18 cellular contexts compared by ENCODE assay signal in the genomic region with DNA sequence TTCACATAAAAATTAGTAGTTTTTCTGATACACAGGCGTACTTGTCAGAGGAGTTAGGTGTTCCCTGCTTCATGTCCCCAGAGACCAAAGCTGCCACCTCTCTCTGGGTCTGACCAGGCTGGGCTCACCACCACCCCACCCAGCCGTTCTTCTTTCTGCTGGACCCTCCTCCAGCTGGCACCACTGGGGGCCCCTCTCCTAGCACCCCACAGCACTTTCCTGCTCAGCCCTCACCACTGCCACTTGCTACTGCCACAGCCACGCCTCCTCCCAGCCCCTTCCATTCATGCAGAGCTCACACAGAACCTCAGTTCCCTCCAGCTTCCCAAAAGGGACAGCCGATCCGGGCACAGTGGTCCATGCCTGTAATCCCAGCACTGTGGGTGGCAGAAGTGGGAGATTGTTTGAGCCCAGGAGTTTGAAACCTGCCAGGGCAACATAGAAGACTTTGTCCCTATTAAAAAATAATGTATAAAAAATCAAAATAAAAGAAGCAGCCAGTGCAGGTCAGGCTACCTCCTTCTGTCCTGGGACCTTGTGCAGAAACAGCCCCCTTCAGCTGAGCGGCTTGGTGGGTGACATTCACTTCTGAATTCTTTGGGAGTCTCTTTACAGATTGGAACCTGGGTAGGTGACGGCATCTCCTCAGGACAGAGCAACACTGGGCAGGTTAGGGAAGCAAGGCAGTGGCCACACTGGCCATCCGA.
A peak's percentile ranks its signal among the peaks of the same experiment; 100 is the strongest.
DNase-seq lines count a peak whose midpoint lies in the region; ATAC-seq and TF ChIP-seq lines count a peak whose summit lies in the region.
"Had no signal": no experiment of that assay in that cellular context is flagged by ENCODE, and none has a peak within 500 bp of the region (broad histone marks: within the 10 kb centered on the region; RNA-seq: fewer than 3 reads in every experiment).

No MANE protein-coding gene starts in this region.

- TF ChIP-seq CTCF in heart left ventricle (IDR thresholded peaks at IDR 0.05) (no peak), gastroesophageal sphincter (IDR thresholded peaks at IDR 0.05) (no peak), prostate gland (IDR thresholded peaks at IDR 0.05) (no peak), upper lobe of right lung (IDR thresholded peaks at IDR 0.05) (no peak)

- H3K9me3 ChIP-seq in heart left ventricle (peaks cover 0 to 7% (median 0%) of the 10 kb centered on the region in 12 donors), gastroesophageal sphincter (no peaks in the 10 kb centered on the region), prostate gland (no peaks in the 10 kb centered on the region), upper lobe of right lung (no peaks in the 10 kb centered on the region)

- H3K27ac ChIP-seq in heart left ventricle (peak overlapping the region in 11 of 12 donors; percentile 81 to 93 (median 86)), gastroesophageal sphincter (peak overlapping the region; percentile 54 to 85 (median 84)), prostate gland (peak overlapping the region; percentile 54 to 68), upper lobe of right lung (peak overlapping the region; percentile 87)

- 88 to 94% (median 91%) methylated on average over 8 of the region's 8 CpGs for WGBS in heart left ventricle, 4 donors
- 82 to 87% methylated on average over 3 to 5 of the region's 8 CpGs for WGBS in gastroesophageal sphincter (ENCODE audit: low coverage in 1 of 2), 2 donors
- 86% methylated on average over 8 of the region's 8 CpGs for WGBS in prostate gland

- no peak overlapping the region for H3K4me3 ChIP-seq in heart left ventricle
- no peak overlapping the region for H3K4me3 ChIP-seq in gastroesophageal sphincter
- no peak overlapping the region for H3K4me3 ChIP-seq in prostate gland
- H3K4me3 ChIP-seq in upper lobe of right lung, result no peak overlapping the region

- DNase-seq in heart left ventricle (no peak), Right ventricle myocardium inferior (ENCODE audit: missing footprints) (no peak), prostate gland (ENCODE audit: low spot score) (no peak), upper lobe of right lung (no peak), RPMI8226 (no peak)
- DNase-seq: activated CD4-positive, alpha-beta T cell treated with anti-CD3 and anti-CD28 coated beads, Interleukin-2, amount 50 U/mL, for 48 hours; activated T-cell treated with anti-CD3 and anti-CD28 coated beads, Interleukin-2, amount 50 U/mL, for 72 hours; CD8-positive, alpha-beta T cell; central memory CD4-positive, alpha-beta T cell; DND-41; effector memory CD8-positive, alpha-beta T cell; naive thymus-derived CD4-positive, alpha-beta T cell; NCI-H2029; NCI-H524; retina had no signal

- intact Hi-C loops in heart left ventricle (cut with DNase I) (loop anchor here in 2 of 10 donors (5.0 kb wide), 2 partner anchors 52 to 67 kb away; no protein-coding TSS in a partner anchor), Right ventricle myocardium inferior (cut with DNase I) (no loop called here), prostate gland (cut with DNase I) (no loop called here), upper lobe of right lung (cut with DNase I) (no loop called here)

- no peak for TF ChIP-seq EP300 in gastroesophageal sphincter (IDR thresholded peaks at IDR 0.05)

- no peaks in the 10 kb centered on the region for H3K36me3 ChIP-seq in heart left ventricle
- H3K36me3 ChIP-seq in gastroesophageal sphincter, result no peaks in the 10 kb centered on the region
- H3K36me3 ChIP-seq in prostate gland, result no peaks in the 10 kb centered on the region
- no peaks in the 10 kb centered on the region for H3K36me3 ChIP-seq in upper lobe of right lung

- no peaks in the 10 kb centered on the region for H3K27me3 ChIP-seq in heart left ventricle
- H3K27me3 ChIP-seq in gastroesophageal sphincter, result no peaks in the 10 kb centered on the region
- no peaks in the 10 kb centered on the region for H3K27me3 ChIP-seq in prostate gland (replicated peaks; ENCODE audit: insufficient read depth)
- H3K27me3 ChIP-seq in upper lobe of right lung, result no peaks in the 10 kb centered on the region

- H3K4me1 ChIP-seq in heart left ventricle (peaks cover 20 to 80% (median 74%) of the 10 kb centered on the region in 12 donors), gastroesophageal sphincter (peaks cover 4 to 74% (median 30%) of the 10 kb centered on the region in 3 donors), prostate gland (replicated peaks) (peaks cover 21% of the 10 kb centered on the region), upper lobe of right lung (peaks cover 63% of the 10 kb centered on the region)

- TF ChIP-seq POLR2A in heart left ventricle (IDR thresholded peaks at IDR 0.05) (no peak), gastroesophageal sphincter (IDR thresholded peaks at IDR 0.05) (no peak), prostate gland (IDR thresholded peaks at IDR 0.05) (no peak)

- ATAC-seq in heart left ventricle, result no peak
- no peak for ATAC-seq in Right ventricle myocardium inferior
- no peak for ATAC-seq in gastroesophageal sphincter
- ATAC-seq in upper lobe of right lung, result no peak
- ATAC-seq in GM18858 (IDR thresholded peaks at IDR 0.05; ENCODE audit: unreplicated experiment), result no peak
- no peak for ATAC-seq in HG02610 (IDR thresholded peaks at IDR 0.05; ENCODE audit: unreplicated experiment)
- ATAC-seq: activated T-cell treated with anti-CD3 and anti-CD28 coated beads, Interleukin-2, amount 50 U/mL, for 72 hours; CD8-positive, alpha-beta T cell; effector memory CD8-positive, alpha-beta T cell; naive thymus-derived CD4-positive, alpha-beta T cell had no signal
